ENCODE assay signal across 9 cellular contexts in genomic region chr3:45509038-45509767, GRCh38.
A peak's percentile ranks its signal among the peaks of the same experiment; 100 is the strongest.
DNase-seq lines count a peak whose midpoint lies in the region; ATAC-seq, FAIRE-seq and TF ChIP-seq lines count a peak whose summit lies in the region.
"Had no signal": no experiment of that assay in that cellular context is flagged by ENCODE, and none has a peak within 500 bp of the region (broad histone marks: within the 10 kb centered on the region; RNA-seq: fewer than 3 reads in every experiment).

No MANE protein-coding gene starts in this region.

- in situ Hi-C loops in Panc1 (cut with HindIII; ENCODE audit: low pct_unique_long_range_greater_than_20kb, low sequenced_read_pairs), result no loop called here

- DNase-seq in NCI-H2029 treated with DMSO at 0.1 percent for 48 hours (lab: John Stamatoyannopoulos, UW) (peak; percentile 2), NCI-H2029 (lab: John Stamatoyannopoulos, UW) (no peak), Panc1 (ENCODE audit: low read depth, low spot score) (no peak), fibroblast of the conjunctiva (ENCODE audit: low read depth) (peak; percentile 78), right lobe of liver (no peak), GM19239 (ENCODE audit: insufficient read length, low spot score) (no peak)
- peak; percentile 81 for DNase-seq in stimulated activated CD4-positive, alpha-beta T cell treated with anti-CD3 and anti-CD28 coated beads, Interleukin-1b, Interleukin-23, amount 100 ng/mL, for 48 hours

- ATAC-seq in Panc1 (peak; percentile 69; the same call in 1 of the 2 replicates), HG03025 (IDR thresholded peaks at IDR 0.05; ENCODE audit: low FRiP score, unreplicated experiment) (no peak), right lobe of liver (no peak)

- BruUV-seq in Panc1 (replicated peaks; lab: Mats Ljungman, UMichigan), result no TSS peak

- no peak for FAIRE-seq in GM19239 (lab: Jason Lieb, UNC)

- intact Hi-C loops in Panc1 (cut with micrococcal nuclease; ENCODE audit: unreplicated experiment) (no loop called here), right lobe of liver (cut with DNase I) (loop anchor here in 1 of 2 donors (10.0 kb wide), 2 partner anchors 284 to 474 kb away; partner anchors contain the start of gene TMEM158)

- H3K36me3 ChIP-seq in Panc1 (ENCODE audit: control insufficient read depth, insufficient read depth, low read length), result no peaks in the 10 kb centered on the region
- H3K36me3 ChIP-seq in right lobe of liver, result no peaks in the 10 kb centered on the region

- CTCF ChIA-PET in Panc1 (lab: Charles Lee), result no interaction called here

- H3K27ac ChIP-seq in Panc1 (ENCODE audit: low read length), result no peak overlapping the region
- H3K27ac ChIP-seq in right lobe of liver, result no peak overlapping the region
- H3K27ac ChIP-seq: BLaER1 had no signal

- TF ChIP-seq POLR2A in right lobe of liver (IDR thresholded peaks at IDR 0.05), result no peak

- TF ChIP-seq CTCF in Panc1 (IDR thresholded peaks at IDR 0.05) (no peak), right lobe of liver (IDR thresholded peaks at IDR 0.05) (no peak)

- no peaks in the 10 kb centered on the region for H3K4me1 ChIP-seq in Panc1 (ENCODE audit: control insufficient read depth, insufficient read depth, low read length)
- H3K4me1 ChIP-seq in right lobe of liver, result peaks cover 0 to 30% (median 10%) of the 10 kb centered on the region in 4 donors

- no peak overlapping the region for H3K4me3 ChIP-seq in Panc1 (ENCODE audit: low read depth in 2 of 2, low read length in 2 of 2)
- H3K4me3 ChIP-seq in right lobe of liver, result no peak overlapping the region
- H3K4me3 ChIP-seq: BLaER1 had no signal

- 76% methylated on average over 6 of the region's 8 CpGs for WGBS in right lobe of liver (ENCODE audit: insufficient coverage, low coverage, low lambda C conversion rate, missing lambda C conversion rate)

- POLR2A ChIA-PET in Panc1 (lab: Charles Lee), result no interaction called here

- H3K9me3 ChIP-seq in Panc1 (ENCODE audit: control insufficient read depth, insufficient read depth, low read depth, low read length) (no peaks in the 10 kb centered on the region), right lobe of liver (no peaks in the 10 kb centered on the region)
- H3K9me3 ChIP-seq: BLaER1 had no signal

- H3K27me3 ChIP-seq in Panc1 (ENCODE audit: control insufficient read depth, insufficient read depth, low read length) (no peaks in the 10 kb centered on the region), right lobe of liver (no peaks in the 10 kb centered on the region)
- H3K27me3 ChIP-seq: BLaER1 had no signal

Comparison
In these comparisons a context has a peak if more than half of its experiments do, and no peak if none do; other contexts are left out.
1. DNase-seq: peak in NCI-H2029 treated with DMSO at 0.1 percent for 48 hours (single experiment), fibroblast of the conjunctiva (single experiment) and stimulated activated CD4-positive, alpha-beta T cell treated with anti-CD3 and anti-CD28 coated beads, Interleukin-1b, Interleukin-23, amount 100 ng/mL, for 48 hours (single experiment); none in NCI-H2029 (single experiment), Panc1 (single experiment), right lobe of liver (0 of 3) and GM19239 (single experiment).